In genomic region chr4:126611900-126612299, GRCh38 we compare ENCODE assay signal across 23 cellular contexts.
DNase-seq lines count a peak whose midpoint lies in the region; ATAC-seq, FAIRE-seq and TF ChIP-seq lines count a peak whose summit lies in the region.
"Had no signal": no experiment of that assay in that cellular context is flagged by ENCODE, and none has a peak within 500 bp of the region (broad histone marks: within the 10 kb centered on the region; RNA-seq: fewer than 3 reads in every experiment).

No MANE protein-coding gene starts in this region.

- ATAC-seq in HG03439 (IDR thresholded peaks at IDR 0.05; ENCODE audit: unreplicated experiment), result no peak
- ATAC-seq: left lung had no signal

- no peak for FAIRE-seq in bronchial epithelial cell (lab: Jason Lieb, UNC)
- FAIRE-seq: GM18507, TTC549 had no signal

- H3K27me3 ChIP-seq in bronchial epithelial cell (ENCODE audit: control insufficient read depth, insufficient read depth, low read length) (no peaks in the 10 kb centered on the region), dorsolateral prefrontal cortex (peaks cover 0 to 2% (median 0%) of the 10 kb centered on the region in 45 donors)
- H3K27me3 ChIP-seq: left lung, tibial nerve had no signal

- DNase-seq in AG20443 (ENCODE audit: low spot score) (peak; percentile 49), LHCN-M2 (ENCODE audit: low read depth) (peak; percentile 82), bronchial epithelial cell (ENCODE audit: low read depth) (peak; percentile 77), left kidney (ENCODE audit: low read depth, low spot score) (peak; percentile 11), coronary artery (ENCODE audit: low spot score) (no peak), glutamatergic neuron (no peak), dorsolateral prefrontal cortex (no peak)
- DNase-seq: activated CD4-positive, alpha-beta T cell treated with anti-CD3 and anti-CD28 coated beads, Interleukin-2, amount 10 ng/mL, durations not matched to agents 7 days and 5 days; caudate nucleus; left lung; NCI-H2227 treated with DMSO at 0.1 percent for 48 hours; NCI-H774; nephron progenitor cell; posterior cingulate gyrus; SIG-M5; stimulated activated naive CD4-positive, alpha-beta T cell treated with Interleukin-2 at 50 U/mL for 16 hours had no signal

- H3K27ac ChIP-seq in coronary artery, result no peak overlapping the region
- H3K27ac ChIP-seq in dorsolateral prefrontal cortex, result no peak overlapping the region
- H3K27ac ChIP-seq: epithelial cell of prostate, left lung, tibial nerve had no signal

- no peak overlapping the region for H3K4me3 Mint-ChIP-seq in glutamatergic neuron (ENCODE audit: unreplicated experiment)
- H3K4me3 Mint-ChIP-seq: activated CD4-positive, alpha-beta T cell treated with anti-CD3 and anti-CD28 coated beads, Interleukin-2, amount 10 ng/mL, durations not matched to agents 7 days and 5 days; B cell; IgD-negative memory B cell; nephron progenitor cell had no signal

- intact Hi-C loops in dorsolateral prefrontal cortex (cut with DNase I), result no loop called here

- no peaks in the 10 kb centered on the region for H3K36me3 ChIP-seq in bronchial epithelial cell (ENCODE audit: control insufficient read depth, insufficient read depth, low read length)
- H3K36me3 ChIP-seq: left lung, tibial nerve had no signal

- H3K27ac Mint-ChIP-seq in glutamatergic neuron (ENCODE audit: unreplicated experiment), result no peak overlapping the region
- H3K27ac Mint-ChIP-seq: activated CD4-positive, alpha-beta T cell treated with anti-CD3 and anti-CD28 coated beads, Interleukin-2, amount 10 ng/mL, durations not matched to agents 7 days and 5 days; B cell; IgD-negative memory B cell; nephron progenitor cell had no signal

- no peaks in the 10 kb centered on the region for H3K27me3 Mint-ChIP-seq in glutamatergic neuron (ENCODE audit: unreplicated experiment)
- H3K27me3 Mint-ChIP-seq: activated CD4-positive, alpha-beta T cell treated with anti-CD3 and anti-CD28 coated beads, Interleukin-2, amount 10 ng/mL, durations not matched to agents 7 days and 5 days; B cell; IgD-negative memory B cell had no signal

- no peaks in the 10 kb centered on the region for H3K4me1 Mint-ChIP-seq in glutamatergic neuron (ENCODE audit: low read depth, unreplicated experiment)
- H3K4me1 Mint-ChIP-seq: activated CD4-positive, alpha-beta T cell treated with anti-CD3 and anti-CD28 coated beads, Interleukin-2, amount 10 ng/mL, durations not matched to agents 7 days and 5 days; B cell; nephron progenitor cell had no signal

- H3K4me3 ChIP-seq in bronchial epithelial cell (ENCODE audit: low read depth, low read length) (no peak overlapping the region), coronary artery (no peak overlapping the region), dorsolateral prefrontal cortex (no peak overlapping the region)
- H3K4me3 ChIP-seq: left lung, tibial nerve had no signal

- TF ChIP-seq CTCF in bronchial epithelial cell (IDR thresholded peaks at IDR 0.05; ENCODE audit: insufficient read depth, low read length, severe bottlenecking) (no peak), coronary artery (IDR thresholded peaks at IDR 0.05) (no peak), glutamatergic neuron (IDR thresholded peaks at IDR 0.05; ENCODE audit: partially characterized antibody, unreplicated experiment) (no peak), dorsolateral prefrontal cortex (IDR thresholded peaks at IDR 0.05 in 54 of 56, conservative IDR thresholded peaks at IDR 0.05 in 2 of 56; ENCODE audit: low read depth in 1 of 56, partially characterized antibody in 56 of 56) (no peak)

- peaks cover 7% of the 10 kb centered on the region for H3K36me3 Mint-ChIP-seq in glutamatergic neuron (ENCODE audit: unreplicated experiment)
- H3K36me3 Mint-ChIP-seq: IgD-negative memory B cell had no signal

- H3K9me3 Mint-ChIP-seq in glutamatergic neuron (ENCODE audit: unreplicated experiment), result no peaks in the 10 kb centered on the region
- H3K9me3 Mint-ChIP-seq: nephron progenitor cell had no signal

Comparison
In these comparisons a context has a peak if more than half of its experiments do, and no peak if none do; other contexts are left out.
1. DNase-seq: peak in AG20443 (single experiment), LHCN-M2 (single experiment), bronchial epithelial cell (single experiment) and left kidney (single experiment); none in coronary artery (single experiment), glutamatergic neuron (single experiment) and dorsolateral prefrontal cortex (0 of 10).